8 cellular contexts compared by ENCODE assay signal in the genomic region with DNA sequence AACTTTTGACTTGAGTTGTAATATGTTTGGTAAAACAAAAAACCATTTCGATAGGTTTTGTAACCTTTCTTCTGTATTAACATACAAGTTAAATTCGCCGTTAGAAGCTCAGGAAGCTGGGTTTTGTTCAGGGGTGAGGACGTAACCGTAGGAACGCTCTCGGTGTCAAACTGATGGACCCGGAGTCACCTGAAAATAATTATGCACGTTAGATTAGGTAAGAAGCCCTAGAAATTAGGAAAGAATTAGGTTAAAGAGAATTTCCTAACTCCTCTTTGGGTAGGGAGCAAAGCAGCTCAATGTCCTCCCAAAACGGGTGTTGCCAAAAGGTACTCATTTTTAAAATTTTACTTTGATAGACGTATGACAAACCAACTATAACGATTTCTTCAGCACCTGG. TPM values are rescaled to one million over a fixed set of nuclear protein-coding genes. Genes with fewer than 3 reads are reported as not detected.
DNase-seq lines count a peak whose midpoint lies in the region; ATAC-seq and TF ChIP-seq lines count a peak whose summit lies in the region.

No MANE protein-coding gene starts in this region.

- H3K4me3 Mint-ChIP-seq in activated B cell treated with CpG ODN at 0.5 μM for 24 hours: peak overlapping the region; percentile 93

- ATAC-seq in SK-N-SH treated with all-trans-retinoic acid at 6 μM for 48 hours: no peak
- no peak for ATAC-seq in activated B cell treated with CpG ODN at 0.5 μM for 24 hours (ENCODE audit: low read depth)
- no peak for ATAC-seq in HG03432 (IDR thresholded peaks at IDR 0.05; ENCODE audit: unreplicated experiment)
- no peak for ATAC-seq in left lobe of liver

- no peaks in the 10 kb centered on the region for H3K9me2 ChIP-seq in SK-N-SH

- H3F3A ChIP-seq in SK-N-SH (replicated peaks; ENCODE audit: insufficient read depth): peaks cover 17% of the 10 kb centered on the region

- intact Hi-C loops in activated B cell treated with CpG ODN at 0.5 μM for 24 hours (cut with micrococcal nuclease): loop anchor here (1.0 to 5.0 kb wide), 8 partner anchors 39 to 1324 kb away; a partner anchor contains a TSS

- H3K9me3 ChIP-seq in SK-N-SH: no peaks in the 10 kb centered on the region
- no peaks in the 10 kb centered on the region for H3K9me3 ChIP-seq in iPS-18a (ENCODE audit: control insufficient read depth, low read depth, low read length)
- no peaks in the 10 kb centered on the region for H3K9me3 ChIP-seq in stomach smooth muscle (ENCODE audit: control insufficient read depth in 2 of 2, low read length in 2 of 2)

- peak overlapping the region; percentile 75 for H3K9ac ChIP-seq in SK-N-SH
- H3K9ac ChIP-seq in iPS-18a (ENCODE audit: low read length): peak overlapping the region; percentile 82
- peak overlapping the region; percentile 84 to 92 for H3K9ac ChIP-seq in stomach smooth muscle (ENCODE audit: low read length in 2 of 2)

- H3K4me1 ChIP-seq in SK-N-SH (ENCODE audit: control insufficient read depth in 1 of 2, insufficient read depth in 2 of 2, low read depth in 1 of 2, low read length in 1 of 2) (peaks cover 5 to 6% of the 10 kb centered on the region in 2 experiments; a peak in 3 of 4 replicates), iPS-18a (ENCODE audit: control insufficient read depth, low read depth, low read length) (peaks cover 26% of the 10 kb centered on the region), stomach smooth muscle (ENCODE audit: control insufficient read depth, insufficient read depth, low read length) (peaks cover 12% of the 10 kb centered on the region)

- H3K79me2 ChIP-seq in SK-N-SH (ENCODE audit: insufficient read depth): peaks cover 82% of the 10 kb centered on the region

- H3K27ac ChIP-seq in SK-N-SH (ENCODE audit: low read depth in 2 of 2, low read length in 1 of 2): peak overlapping the region; percentile 83 to 90
- no peak overlapping the region for H3K27ac ChIP-seq in iPS-18a (ENCODE audit: low read length)
- H3K27ac ChIP-seq in stomach smooth muscle (ENCODE audit: low read length): peak overlapping the region; percentile 80

- no peak for DNase-seq in SK-N-SH
- DNase-seq in activated B cell treated with CpG ODN at 0.5 μM for 24 hours: no peak
- DNase-seq in DMS153 (lab: John Stamatoyannopoulos, UW): no peak
- no peak for DNase-seq in left lobe of liver (ENCODE audit: low spot score)

- no peak for TF ChIP-seq EP300 in SK-N-SH (IDR thresholded peaks at IDR 0.05; ENCODE audit: borderline replicate concordance in 1 of 2, low read depth in 1 of 2, low read length in 1 of 2)

- H3K36me3 ChIP-seq in SK-N-SH (replicated peaks in 1 of 2; ENCODE audit: control insufficient read depth in 1 of 2, insufficient read depth in 2 of 2, low read length in 1 of 2) (peaks cover 0 to 7% of the 10 kb centered on the region in 2 experiments), iPS-18a (ENCODE audit: control insufficient read depth, low read depth, low read length) (no peaks in the 10 kb centered on the region), stomach smooth muscle (ENCODE audit: control insufficient read depth in 2 of 2, insufficient read depth in 2 of 2, low read length in 2 of 2) (no peaks in the 10 kb centered on the region)

- WGBS in SK-N-SH (ENCODE audit: low lambda C conversion rate): 1% methylated on average over 12 of the region's 12 CpGs

- H4K20me1 ChIP-seq in SK-N-SH (ENCODE audit: insufficient read depth): peaks cover 24% of the 10 kb centered on the region

- CTCF ChIA-PET in SK-N-SH (lab: Yijun Ruan, JAX): interaction anchor here (0.8 to 4.5 kb wide), 6 partner anchors 11 to 471 kb away, joined by 3 to 19 read pairs (median 4); a partner anchor contains a TSS
- CTCF ChIA-PET in activated B cell treated with CpG ODN at 0.5 μM for 24 hours (lab: Charles Lee): interaction anchor here (0.6 to 3.5 kb wide), 4 partner anchors 59 to 611 kb away, joined by 3 to 31 read pairs (median 4); a partner anchor contains a TSS

- H3K27ac Mint-ChIP-seq in activated B cell treated with CpG ODN at 0.5 μM for 24 hours: peak overlapping the region; percentile 95

- H3K4me3 ChIP-seq in SK-N-SH (ENCODE audit: low read depth in 2 of 2, low read length in 1 of 2) (peak overlapping the region; percentile 71 to 84), iPS-18a (ENCODE audit: low read length) (peak overlapping the region; percentile 91), stomach smooth muscle (ENCODE audit: low read length in 2 of 2) (peak overlapping the region; percentile 94 to 96)

- POLR2A ChIA-PET in SK-N-SH (lab: Yijun Ruan, JAX): interaction anchor here (0.6 to 1.0 kb wide), 3 partner anchors 151 to 864 kb away, joined by 3 to 4 read pairs (median 4); no protein-coding TSS in a partner anchor
- POLR2A ChIA-PET in activated B cell treated with CpG ODN at 0.5 μM for 24 hours (lab: Charles Lee): interaction anchor here (1.0 to 4.9 kb wide), 5 partner anchors 22 to 667 kb away, joined by 3 to 128 read pairs (median 8); a partner anchor contains a TSS

- H3K4me1 Mint-ChIP-seq in activated B cell treated with CpG ODN at 0.5 μM for 24 hours: peaks cover 49% of the 10 kb centered on the region

- H3K27me3 Mint-ChIP-seq in activated B cell treated with CpG ODN at 0.5 μM for 24 hours: no peaks in the 10 kb centered on the region

- H3K36me3 Mint-ChIP-seq in activated B cell treated with CpG ODN at 0.5 μM for 24 hours (ENCODE audit: low read depth): peaks cover 15% of the 10 kb centered on the region

- H3K9me3 Mint-ChIP-seq in activated B cell treated with CpG ODN at 0.5 μM for 24 hours: no peaks in the 10 kb centered on the region

- H2AFZ ChIP-seq in SK-N-SH (ENCODE audit: low read depth): peak overlapping the region; percentile 52

- peak overlapping the region; percentile 92 for H3K4me2 ChIP-seq in SK-N-SH

- H3K27me3 ChIP-seq in SK-N-SH (ENCODE audit: insufficient read depth) (no peaks in the 10 kb centered on the region), iPS-18a (ENCODE audit: control insufficient read depth, insufficient read depth, low read length) (no peaks in the 10 kb centered on the region), stomach smooth muscle (ENCODE audit: control insufficient read depth in 1 of 2, insufficient read depth in 2 of 2, low read length in 2 of 2) (no peaks in the 10 kb centered on the region)

- TF ChIP-seq CTCF in SK-N-SH (IDR thresholded peaks at IDR 0.05) (no peak), activated B cell treated with CpG ODN at 0.5 μM for 24 hours (IDR thresholded peaks at IDR 0.05) (no peak)

- TF ChIP-seq RAD21 in SK-N-SH (IDR thresholded peaks at IDR 0.05; ENCODE audit: low read length): no peak

TF ChIP-seq in SK-N-SH, 30 proteins besides CTCF, POLR2A, EP300 and RAD21:
- TF ChIP-seq NFIC (IDR thresholded peaks at IDR 0.05; ENCODE audit: borderline replicate concordance) (no peak), SMC3 (IDR thresholded peaks at IDR 0.05; ENCODE audit: low read depth, low read length) (no peak)

TF ChIP-seq in SK-N-SH treated with all-trans-retinoic acid at 6 μM for 48 hours, 23 proteins besides CTCF, POLR2A, EP300 and RAD21:
- TF ChIP-seq TOX (CRISPR knock-in tag; IDR thresholded peaks at IDR 0.05; ENCODE audit: borderline replicate concordance) (no peak), BACH2 (CRISPR knock-in tag; IDR thresholded peaks at IDR 0.05; ENCODE audit: borderline replicate concordance) (no peak), ZNF8 (CRISPR knock-in tag; IDR thresholded peaks at IDR 0.05) (no peak), PPARA (CRISPR knock-in tag; IDR thresholded peaks at IDR 0.05; ENCODE audit: borderline replicate concordance) (no peak), RARB (CRISPR knock-in tag; IDR thresholded peaks at IDR 0.05) (no peak), SNAI2 (CRISPR knock-in tag; IDR thresholded peaks at IDR 0.05) (no peak)
- TF ChIP-seq, protein P1, sequence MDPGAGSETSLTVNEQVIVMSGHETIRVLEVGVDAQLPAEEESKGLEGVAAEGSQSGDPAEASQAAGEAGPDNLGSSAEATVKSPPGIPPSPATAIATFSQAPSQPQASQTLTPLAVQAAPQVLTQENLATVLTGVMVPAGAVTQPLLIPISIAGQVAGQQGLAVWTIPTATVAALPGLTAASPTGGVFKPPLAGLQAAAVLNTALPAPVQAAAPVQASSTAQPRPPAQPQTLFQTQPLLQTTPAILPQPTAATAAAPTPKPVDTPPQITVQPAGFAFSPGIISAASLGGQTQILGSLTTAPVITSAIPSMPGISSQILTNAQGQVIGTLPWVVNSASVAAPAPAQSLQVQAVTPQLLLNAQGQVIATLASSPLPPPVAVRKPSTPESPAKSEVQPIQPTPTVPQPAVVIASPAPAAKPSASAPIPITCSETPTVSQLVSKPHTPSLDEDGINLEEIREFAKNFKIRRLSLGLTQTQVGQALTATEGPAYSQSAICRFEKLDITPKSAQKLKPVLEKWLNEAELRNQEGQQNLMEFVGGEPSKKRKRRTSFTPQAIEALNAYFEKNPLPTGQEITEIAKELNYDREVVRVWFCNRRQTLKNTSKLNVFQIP (CRISPR knock-in tag; IDR thresholded peaks at IDR 0.05; ENCODE audit: borderline replicate concordance, low read depth): no peak
- TF ChIP-seq, protein P2, sequence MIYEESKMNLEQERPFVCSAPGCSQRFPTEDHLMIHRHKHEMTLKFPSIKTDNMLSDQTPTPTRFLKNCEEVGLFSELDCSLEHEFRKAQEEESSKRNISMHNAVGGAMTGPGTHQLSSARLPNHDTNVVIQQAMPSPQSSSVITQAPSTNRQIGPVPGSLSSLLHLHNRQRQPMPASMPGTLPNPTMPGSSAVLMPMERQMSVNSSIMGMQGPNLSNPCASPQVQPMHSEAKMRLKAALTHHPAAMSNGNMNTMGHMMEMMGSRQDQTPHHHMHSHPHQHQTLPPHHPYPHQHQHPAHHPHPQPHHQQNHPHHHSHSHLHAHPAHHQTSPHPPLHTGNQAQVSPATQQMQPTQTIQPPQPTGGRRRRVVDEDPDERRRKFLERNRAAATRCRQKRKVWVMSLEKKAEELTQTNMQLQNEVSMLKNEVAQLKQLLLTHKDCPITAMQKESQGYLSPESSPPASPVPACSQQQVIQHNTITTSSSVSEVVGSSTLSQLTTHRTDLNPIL (CRISPR knock-in tag; IDR thresholded peaks at IDR 0.05; ENCODE audit: low read depth): no peak
TF ChIP-seq in SK-N-SH treated with all-trans-retinoic acid at 6 μM for 48 hours: peak in this region for 0.

RNA-seq across cellular contexts. Expression of a gene that starts 0.9 kb away (rescaled TPM):
- polyA plus RNA-seq in SK-N-SH (2012; rRNA removed): 16.2 and 17.5 TPM in 2 replicates
- polyA plus RNA-seq in SK-N-SH (2012; cell fraction: cytosol; rRNA removed): 24.2 and 41.0 TPM in 2 replicates
- 7.6 and 11.7 TPM in 2 replicates for polyA plus RNA-seq in SK-N-SH (2012; cell fraction: nucleus; rRNA removed)
- total RNA-seq in activated B cell treated with CpG ODN at 0.5 μM for 24 hours (29.7 and 30.8 TPM in 2 replicates), left lobe of liver (19.0 TPM)

RNA-seq across cellular contexts. Expression of a gene that starts 44.0 kb away (rescaled TPM):
- polyA plus RNA-seq in SK-N-SH (2012; rRNA removed): 9.7 and 10.6 TPM in 2 replicates
- 14.6 and 14.7 TPM in 2 replicates for polyA plus RNA-seq in SK-N-SH (2012; cell fraction: cytosol; rRNA removed)
- 6.6 and 14.9 TPM in 2 replicates for polyA plus RNA-seq in SK-N-SH (2012; cell fraction: nucleus; rRNA removed)
- total RNA-seq in activated B cell treated with CpG ODN at 0.5 μM for 24 hours: 4.2 and 4.3 TPM in 2 replicates
- total RNA-seq in left lobe of liver: 0.70 TPM
